In genomic region chr6:7073810-7074525, GRCh38 we compare ENCODE assay signal across 8 cellular contexts. TPM values are rescaled to one million over a fixed set of nuclear protein-coding genes. Genes with fewer than 3 reads are reported as not detected.
DNase-seq lines count a peak whose midpoint lies in the region; ATAC-seq and TF ChIP-seq lines count a peak whose summit lies in the region.

No MANE protein-coding gene starts in this region.

- ATAC-seq in GM18907 (IDR thresholded peaks at IDR 0.05; ENCODE audit: unreplicated experiment): peak; percentile 95
- ATAC-seq in HG02981 (IDR thresholded peaks at IDR 0.05; ENCODE audit: unreplicated experiment): peak; percentile 98
- peak; percentile 56 for ATAC-seq in left ventricle myocardium superior

- H3K27ac ChIP-seq in testis: peak overlapping the region in 1 of 2 donors; percentile 12
- no peak overlapping the region for H3K27ac ChIP-seq in neural progenitor cell

- no peaks in the 10 kb centered on the region for H3K36me3 Mint-ChIP-seq in activated CD4-positive, alpha-beta T cell treated with anti-CD3 and anti-CD28 coated beads, Interleukin-2, amount 10 ng/mL, durations not matched to agents 24 days and 14 days (ENCODE audit: low read depth)
- no peaks in the 10 kb centered on the region for H3K36me3 Mint-ChIP-seq in neural progenitor cell

- WGBS in testis, 2 donors: 49 to 75% methylated on average over 9 of the region's 9 CpGs

- no peak overlapping the region for H3K4me3 Mint-ChIP-seq in activated CD4-positive, alpha-beta T cell treated with anti-CD3 and anti-CD28 coated beads, Interleukin-2, amount 10 ng/mL, durations not matched to agents 24 days and 14 days
- H3K4me3 Mint-ChIP-seq in neural progenitor cell: no peak overlapping the region

- H3K9me3 ChIP-seq in testis (no peaks in the 10 kb centered on the region), neural progenitor cell (ENCODE audit: low read depth) (no peaks in the 10 kb centered on the region)

- H3K9me3 Mint-ChIP-seq in activated CD4-positive, alpha-beta T cell treated with anti-CD3 and anti-CD28 coated beads, Interleukin-2, amount 10 ng/mL, durations not matched to agents 24 days and 14 days: no peaks in the 10 kb centered on the region
- no peaks in the 10 kb centered on the region for H3K9me3 Mint-ChIP-seq in neural progenitor cell

- H3K4me1 ChIP-seq in testis: no peaks in the 10 kb centered on the region
- H3K4me1 ChIP-seq in neural progenitor cell: no peaks in the 10 kb centered on the region

- peaks cover 12% of the 10 kb centered on the region for H3K4me1 Mint-ChIP-seq in activated CD4-positive, alpha-beta T cell treated with anti-CD3 and anti-CD28 coated beads, Interleukin-2, amount 10 ng/mL, durations not matched to agents 24 days and 14 days
- no peaks in the 10 kb centered on the region for H3K4me1 Mint-ChIP-seq in neural progenitor cell

- H3K27me3 ChIP-seq in testis: no peaks in the 10 kb centered on the region
- no peaks in the 10 kb centered on the region for H3K27me3 ChIP-seq in neural progenitor cell

- H3F3A ChIP-seq in neural progenitor cell (ENCODE audit: low read depth): no peaks in the 10 kb centered on the region

- H3K79me2 ChIP-seq in neural progenitor cell (ENCODE audit: low read depth): no peaks in the 10 kb centered on the region

- H3K9ac ChIP-seq in neural progenitor cell: no peak overlapping the region

- TF ChIP-seq CTCF in testis (IDR thresholded peaks at IDR 0.05): no peak
- no peak for TF ChIP-seq CTCF in neural progenitor cell (IDR thresholded peaks at IDR 0.05)

- DNase-seq in activated CD4-positive, alpha-beta T cell treated with anti-CD3 and anti-CD28 coated beads, Interleukin-2, amount 10 ng/mL, durations not matched to agents 24 days and 14 days: peak; percentile 89
- peak; percentile 62 for DNase-seq in left ventricle myocardium superior
- peak; percentile 70 for DNase-seq in testis
- no peak for DNase-seq in NCI-H510A treated with DMSO at 0.1 percent for 48 hours (lab: John Stamatoyannopoulos, UW)
- DNase-seq in neural progenitor cell (ENCODE audit: low spot score): no peak
- no peak for DNase-seq in posterior vena cava (ENCODE audit: low spot score)

- H3K4me2 ChIP-seq in neural progenitor cell: no peak overlapping the region

- intact Hi-C loops in activated CD4-positive, alpha-beta T cell treated with anti-CD3 and anti-CD28 coated beads, Interleukin-2, amount 10 ng/mL, durations not matched to agents 24 days and 14 days (cut with micrococcal nuclease): loop anchor here (1.0 to 2.0 kb wide), 5 partner anchors 12 to 275 kb away; no protein-coding TSS in a partner anchor
- intact Hi-C loops in left ventricle myocardium superior (cut with micrococcal nuclease) (no loop called here), testis (cut with DNase I; ENCODE audit: low total_unique reads) (no loop called here), posterior vena cava (cut with DNase I) (no loop called here)

- H3K4me3 ChIP-seq in testis (no peak overlapping the region), neural progenitor cell (no peak overlapping the region)

- H3K27ac Mint-ChIP-seq in activated CD4-positive, alpha-beta T cell treated with anti-CD3 and anti-CD28 coated beads, Interleukin-2, amount 10 ng/mL, durations not matched to agents 24 days and 14 days: peak overlapping the region; percentile 51
- H3K27ac Mint-ChIP-seq in neural progenitor cell: no peak overlapping the region

- TF ChIP-seq POLR2A in testis (IDR thresholded peaks at IDR 0.05): no peak

- H3K36me3 ChIP-seq in testis (ENCODE audit: low read depth, missing control alignments) (no peaks in the 10 kb centered on the region), neural progenitor cell (no peaks in the 10 kb centered on the region)

- H2AFZ ChIP-seq in neural progenitor cell (replicated peaks): no peak overlapping the region

- no peaks in the 10 kb centered on the region for H4K20me1 ChIP-seq in neural progenitor cell (ENCODE audit: low read depth)

- H3K27me3 Mint-ChIP-seq in activated CD4-positive, alpha-beta T cell treated with anti-CD3 and anti-CD28 coated beads, Interleukin-2, amount 10 ng/mL, durations not matched to agents 24 days and 14 days: peaks cover 66% of the 10 kb centered on the region
- H3K27me3 Mint-ChIP-seq in neural progenitor cell (ENCODE audit: insufficient read depth, low read depth): peaks cover 2% of the 10 kb centered on the region

RNA-seq across cellular contexts. Expression of gene RREB1, which starts 33.8 kb away (rescaled TPM):
- 13.9 and 16.8 TPM in 2 replicates for total RNA-seq in activated CD4-positive, alpha-beta T cell treated with anti-CD3 and anti-CD28 coated beads, Interleukin-2, amount 10 ng/mL, durations not matched to agents 24 days and 14 days
- total RNA-seq in left ventricle myocardium superior: 36.2 TPM
- 10 to 100 TPM; 75.0 to 79.2 TPM for total RNA-seq in testis
- 30.0 TPM for polyA plus RNA-seq in testis (ENCODE audit: insufficient read depth, low read depth, low replicate concordance)
- total RNA-seq in neural progenitor cell (ENCODE audit: low replicate concordance): 12.1 and 13.1 TPM in 2 replicates
- 10 to 100 TPM; 28.8 to 31.8 TPM for total RNA-seq in posterior vena cava

Comparison
In these comparisons a context has a peak if more than half of its experiments do, and no peak if none do; other contexts are left out.
1. DNase-seq: peak in activated CD4-positive, alpha-beta T cell treated with anti-CD3 and anti-CD28 coated beads, Interleukin-2, amount 10 ng/mL, durations not matched to agents 24 days and 14 days (single experiment), left ventricle myocardium superior (single experiment) and testis (single experiment); none in NCI-H510A treated with DMSO at 0.1 percent for 48 hours (single experiment), neural progenitor cell (single experiment) and posterior vena cava (single experiment).
2. Peak in every context shown above with its lines, with median percentiles within 50 percentile points of each other: ATAC-seq.